8 cellular contexts compared by ENCODE assay signal in the genomic region with DNA sequence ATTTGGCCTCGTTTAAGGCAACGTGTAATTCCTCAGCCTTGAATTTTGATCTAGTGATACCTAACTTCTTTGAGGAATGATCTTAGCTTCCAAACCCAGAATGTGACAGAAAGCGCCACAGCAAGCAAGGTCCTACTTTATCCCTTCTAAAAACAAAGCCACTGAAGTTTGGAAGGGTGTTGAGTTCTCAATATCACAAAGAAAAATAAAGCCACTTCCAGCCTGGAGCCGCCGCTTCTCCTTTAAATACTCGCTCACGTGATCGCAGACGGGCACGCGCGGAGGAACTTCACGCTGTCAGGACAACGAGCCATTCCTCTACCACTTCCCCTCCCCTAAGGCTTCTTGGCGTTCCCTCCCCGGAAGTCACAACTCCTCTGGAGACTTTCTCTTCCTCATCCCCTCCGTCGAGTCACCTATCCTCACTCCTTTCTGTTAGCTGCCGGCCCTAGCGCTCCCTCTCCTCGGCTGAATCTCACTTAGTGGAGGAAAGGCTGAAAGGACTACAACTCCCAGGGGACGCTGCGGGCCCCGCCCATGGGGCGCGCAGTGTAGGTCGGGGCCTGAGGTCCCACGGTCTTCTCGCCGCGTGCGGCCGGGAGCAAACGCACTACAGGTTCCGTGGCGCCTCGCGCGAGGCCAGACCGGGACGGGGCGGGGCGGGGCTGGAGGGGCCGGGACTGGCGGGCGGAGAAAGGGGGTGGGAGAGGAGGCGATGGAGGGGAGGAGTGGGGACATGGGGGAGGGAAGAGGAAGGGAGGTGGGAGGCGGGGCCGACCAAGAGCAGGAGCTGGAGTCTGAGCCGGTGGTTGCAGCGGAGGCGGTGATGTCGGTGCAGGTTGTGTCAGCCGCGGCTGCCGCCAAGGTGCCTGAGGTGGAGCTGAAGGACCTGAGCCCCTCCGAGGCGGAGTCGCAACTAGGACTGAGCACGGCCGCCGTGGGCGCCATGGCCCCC. TPM values are rescaled to one million over a fixed set of nuclear protein-coding genes. Genes with fewer than 3 reads are reported as not detected.
A peak's percentile ranks its signal among the peaks of the same experiment; 100 is the strongest.
DNase-seq lines count a peak whose midpoint lies in the region; ATAC-seq and TF ChIP-seq lines count a peak whose summit lies in the region.

A gene (plus strand): TSS at position 780 of the 955 bp plus-strand sequence.

- peak; percentile 98 for DNase-seq in NCI-H1694 treated with DMSO at 0.1 percent for 48 hours (lab: John Stamatoyannopoulos, UW)
- DNase-seq in amniotic stem cell (lab: John Stamatoyannopoulos, UW) = peak; percentile 96
- DNase-seq in left ventricle myocardium inferior = peak; percentile 99
- peak; percentile 96 for DNase-seq in progenitor cell of endocrine pancreas (ENCODE audit: low spot score, unreplicated experiment)
- peak; percentile 100 for DNase-seq in upper lobe of right lung

- H3K4me3 Mint-ChIP-seq in T-helper 1 cell treated with Interleukin-12 subunit alpha and Interleukin-12 subunit beta and Interleukin-4 antibody, amounts not matched to agents 30 μg/mL and 1 μg/mL, for 36 hours = peak within 1 kb of the TSS; percentile 94
- H3K4me3 Mint-ChIP-seq in progenitor cell of endocrine pancreas (ENCODE audit: low read depth) = peak within 1 kb of the TSS; percentile 91

- peaks cover 36% of the 10 kb centered on the region for H3K4me1 ChIP-seq in left ventricle myocardium inferior
- peaks cover 6% of the 10 kb centered on the region for H3K4me1 ChIP-seq in upper lobe of right lung

- H3K9me3 ChIP-seq in left ventricle myocardium inferior (replicated peaks) (no peaks in the 10 kb centered on the region), upper lobe of right lung (no peaks in the 10 kb centered on the region)

- peaks cover 10% of the 10 kb centered on the region for H3K27me3 Mint-ChIP-seq in T-helper 1 cell treated with Interleukin-12 subunit alpha and Interleukin-12 subunit beta and Interleukin-4 antibody, amounts not matched to agents 30 μg/mL and 1 μg/mL, for 36 hours (ENCODE audit: low read depth)
- peaks cover 12% of the 10 kb centered on the region for H3K27me3 Mint-ChIP-seq in progenitor cell of endocrine pancreas

- peak within 1 kb of the TSS; percentile 97 for H3K27ac Mint-ChIP-seq in T-helper 1 cell treated with Interleukin-12 subunit alpha and Interleukin-12 subunit beta and Interleukin-4 antibody, amounts not matched to agents 30 μg/mL and 1 μg/mL, for 36 hours
- peak within 1 kb of the TSS; percentile 95 for H3K27ac Mint-ChIP-seq in progenitor cell of endocrine pancreas

- H3K27ac ChIP-seq in left ventricle myocardium inferior (replicated peaks) = peak within 1 kb of the TSS; percentile 99
- peak within 1 kb of the TSS; percentile 98 for H3K27ac ChIP-seq in upper lobe of right lung

- TF ChIP-seq CTCF in left ventricle myocardium inferior (IDR thresholded peaks at IDR 0.05; ENCODE audit: borderline replicate concordance) (no peak), progenitor cell of endocrine pancreas (IDR thresholded peaks at IDR 0.05; ENCODE audit: unreplicated experiment) (no peak), upper lobe of right lung (IDR thresholded peaks at IDR 0.05) (no peak)

- H3K36me3 ChIP-seq in left ventricle myocardium inferior (no peaks in the 10 kb centered on the region), upper lobe of right lung (no peaks in the 10 kb centered on the region)

- H3K4me3 ChIP-seq in left ventricle myocardium inferior (peak within 1 kb of the TSS; percentile 88), upper lobe of right lung (peak within 1 kb of the TSS; percentile 84)

- intact Hi-C loops in left ventricle myocardium inferior (cut with micrococcal nuclease) (no loop called here), upper lobe of right lung (cut with DNase I) (no loop called here)

- H3K4me1 Mint-ChIP-seq in T-helper 1 cell treated with Interleukin-12 subunit alpha and Interleukin-12 subunit beta and Interleukin-4 antibody, amounts not matched to agents 30 μg/mL and 1 μg/mL, for 36 hours (ENCODE audit: low read depth) = peaks cover 27% of the 10 kb centered on the region
- peaks cover 32% of the 10 kb centered on the region for H3K4me1 Mint-ChIP-seq in progenitor cell of endocrine pancreas (ENCODE audit: low read depth)

- H3K9me3 Mint-ChIP-seq in T-helper 1 cell treated with Interleukin-12 subunit alpha and Interleukin-12 subunit beta and Interleukin-4 antibody, amounts not matched to agents 30 μg/mL and 1 μg/mL, for 36 hours = no peaks in the 10 kb centered on the region
- H3K9me3 Mint-ChIP-seq in progenitor cell of endocrine pancreas (ENCODE audit: low read depth) = no peaks in the 10 kb centered on the region

- peaks cover 2% of the 10 kb centered on the region for H3K36me3 Mint-ChIP-seq in T-helper 1 cell treated with Interleukin-12 subunit alpha and Interleukin-12 subunit beta and Interleukin-4 antibody, amounts not matched to agents 30 μg/mL and 1 μg/mL, for 36 hours (ENCODE audit: low read depth)
- no peaks in the 10 kb centered on the region for H3K36me3 Mint-ChIP-seq in progenitor cell of endocrine pancreas (ENCODE audit: insufficient read depth)

- ATAC-seq in GM18499 (IDR thresholded peaks at IDR 0.05; ENCODE audit: insufficient read depth, unreplicated experiment) (peak; percentile 83), HG02938 (IDR thresholded peaks at IDR 0.05; ENCODE audit: unreplicated experiment) (peak; percentile 79), upper lobe of right lung (peak; percentile 97)

- H3K27me3 ChIP-seq in left ventricle myocardium inferior (ENCODE audit: low read depth) = peaks cover under 1% of the 10 kb centered on the region
- no peaks in the 10 kb centered on the region for H3K27me3 ChIP-seq in upper lobe of right lung

RNA-seq across cellular contexts. Expression of the gene that starts here (rescaled TPM):
- 6.0 TPM for total RNA-seq in left ventricle myocardium inferior
- 22.0 and 26.0 TPM in 2 replicates for total RNA-seq in progenitor cell of endocrine pancreas
- 106 TPM for total RNA-seq in upper lobe of right lung

Comparison
In these comparisons a context has a peak if more than half of its experiments do, and no peak if none do; other contexts are left out.
1. Peak in every context shown above with its lines: DNase-seq, ATAC-seq, H3K4me3 ChIP-seq and H3K27ac ChIP-seq.